ENCODE assay signal across 20 cellular contexts in genomic region chr13:31996611-31997010, GRCh38.
"Had no signal": no experiment of that assay in that cellular context is flagged by ENCODE, and none has a peak within 500 bp of the region (broad histone marks: within the 10 kb centered on the region; RNA-seq: fewer than 3 reads in every experiment).

No MANE protein-coding gene starts in this region.

- DNase-seq: activated CD4-positive, alpha-beta memory T cell treated with anti-CD3 and anti-CD28 coated beads, Interleukin-2, amount 10 ng/mL, durations not matched to agents 7 days and 5 days; activated CD4-positive, alpha-beta T cell treated with anti-CD3 and anti-CD28 coated beads for 36 hours; activated CD8-positive, alpha-beta memory T cell treated with anti-CD3 and anti-CD28 coated beads, Interleukin-2, amount 10 ng/mL, durations not matched to agents 7 days and 5 days; activated naive CD4-positive, alpha-beta T cell; activated naive CD8-positive, alpha-beta T cell treated with anti-CD3 and anti-CD28 coated beads for 36 hours; amniotic stem cell; dermis blood vessel endothelial cell; effector memory CD4-positive, alpha-beta T cell; immature natural killer cell; kidney glomerular epithelial cell; left ventricle myocardium superior; stimulated activated CD4-positive, alpha-beta T cell treated with anti-CD3 and anti-CD28 coated beads, Interleukin-4, amount 100 ng/mL, for 4 hours; stimulated activated naive CD4-positive, alpha-beta T cell; T-helper 2 cell had no signal

- H3K27me3 ChIP-seq: cardiac muscle cell, neural progenitor cell had no signal

- H3K36me3 ChIP-seq: cardiac muscle cell, neural progenitor cell, prostate gland had no signal

- ATAC-seq: activated CD4-positive, alpha-beta T cell treated with anti-CD3 and anti-CD28 coated beads for 36 hours; activated CD8-positive, alpha-beta memory T cell treated with anti-CD3 and anti-CD28 coated beads, Interleukin-2, amount 10 ng/mL, durations not matched to agents 7 days and 5 days; left ventricle myocardium superior; sciatic nerve; WTC11 had no signal

- H3K4me3 ChIP-seq: cardiac muscle cell, neural progenitor cell, prostate gland had no signal

- H3K27ac ChIP-seq: cardiac muscle cell, neural progenitor cell, prostate gland had no signal

- H3K4me1 Mint-ChIP-seq: activated CD4-positive, alpha-beta memory T cell treated with anti-CD3 and anti-CD28 coated beads, Interleukin-2, amount 10 ng/mL, durations not matched to agents 7 days and 5 days; activated CD4-positive, alpha-beta T cell treated with anti-CD3 and anti-CD28 coated beads for 36 hours; activated CD8-positive, alpha-beta memory T cell treated with anti-CD3 and anti-CD28 coated beads, Interleukin-2, amount 10 ng/mL, durations not matched to agents 7 days and 5 days; activated naive CD8-positive, alpha-beta T cell treated with anti-CD3 and anti-CD28 coated beads for 36 hours; memory B cell; WTC11 had no signal

- H3K27ac Mint-ChIP-seq: activated CD4-positive, alpha-beta memory T cell treated with anti-CD3 and anti-CD28 coated beads, Interleukin-2, amount 10 ng/mL, durations not matched to agents 7 days and 5 days; activated CD4-positive, alpha-beta T cell treated with anti-CD3 and anti-CD28 coated beads for 36 hours; activated CD8-positive, alpha-beta memory T cell treated with anti-CD3 and anti-CD28 coated beads, Interleukin-2, amount 10 ng/mL, durations not matched to agents 7 days and 5 days; activated naive CD8-positive, alpha-beta T cell treated with anti-CD3 and anti-CD28 coated beads for 36 hours; immature natural killer cell; memory B cell; neural progenitor cell; WTC11 had no signal

- H3K4me3 Mint-ChIP-seq: activated CD4-positive, alpha-beta memory T cell treated with anti-CD3 and anti-CD28 coated beads, Interleukin-2, amount 10 ng/mL, durations not matched to agents 7 days and 5 days; activated CD4-positive, alpha-beta T cell treated with anti-CD3 and anti-CD28 coated beads for 36 hours; activated CD8-positive, alpha-beta memory T cell treated with anti-CD3 and anti-CD28 coated beads, Interleukin-2, amount 10 ng/mL, durations not matched to agents 7 days and 5 days; activated naive CD8-positive, alpha-beta T cell treated with anti-CD3 and anti-CD28 coated beads for 36 hours; immature natural killer cell; memory B cell; neural progenitor cell; WTC11 had no signal

- H3K36me3 Mint-ChIP-seq: activated CD8-positive, alpha-beta memory T cell treated with anti-CD3 and anti-CD28 coated beads, Interleukin-2, amount 10 ng/mL, durations not matched to agents 7 days and 5 days; activated naive CD8-positive, alpha-beta T cell treated with anti-CD3 and anti-CD28 coated beads for 36 hours; neural progenitor cell had no signal

- H3K27me3 Mint-ChIP-seq: activated CD4-positive, alpha-beta memory T cell treated with anti-CD3 and anti-CD28 coated beads, Interleukin-2, amount 10 ng/mL, durations not matched to agents 7 days and 5 days; activated CD4-positive, alpha-beta T cell treated with anti-CD3 and anti-CD28 coated beads for 36 hours; activated CD8-positive, alpha-beta memory T cell treated with anti-CD3 and anti-CD28 coated beads, Interleukin-2, amount 10 ng/mL, durations not matched to agents 7 days and 5 days; memory B cell had no signal

- H3K9me3 Mint-ChIP-seq: activated naive CD8-positive, alpha-beta T cell treated with anti-CD3 and anti-CD28 coated beads for 36 hours had no signal
